Comparison of ENCODE assay signal across 1 cellular context in genomic region chr19:3981736-3982681, GRCh38.
TF ChIP-seq lines count a peak whose summit lies in the region.

No MANE protein-coding gene starts in this region.

TF ChIP-seq in K562, 482 proteins besides CTCF, POLR2A, EP300 and RAD21 (continues in another document):
- TF ChIP-seq ZNF398 (CRISPR knock-in tag; IDR thresholded peaks at IDR 0.05) (no peak), CBFA2T2 (conservative IDR thresholded peaks at IDR 0.05) (no peak), STAG1 (CRISPR knock-in tag; IDR thresholded peaks at IDR 0.05; ENCODE audit: borderline replicate concordance) (no peak), ZNF165 (CRISPR knock-in tag; IDR thresholded peaks at IDR 0.05; ENCODE audit: borderline replicate concordance) (no peak), CREM (IDR thresholded peaks at IDR 0.05; ENCODE audit: low read depth) (no peak), HNRNPL (IDR thresholded peaks at IDR 0.05; ENCODE audit: low read depth, low read length) (0 out of 2 replicates have a peak, but pooled peaks have one; percentile 19), CXXC5 (CRISPR knock-in tag; IDR thresholded peaks at IDR 0.05) (no peak), ZNF311 (CRISPR knock-in tag; IDR thresholded peaks at IDR 0.05) (no peak), TAF15 (IDR thresholded peaks at IDR 0.05; ENCODE audit: low read depth, low read length) (0 out of 2 replicates have a peak, but pooled peaks have one; percentile 64), BMI1 (IDR thresholded peaks at IDR 0.05; ENCODE audit: low read length) (no peak), POLR2AphosphoS2 (IDR thresholded peaks at IDR 0.05; ENCODE audit: low read length) (no peak), FOXK1 (CRISPR knock-in tag; IDR thresholded peaks at IDR 0.05; ENCODE audit: borderline replicate concordance) (peak; percentile 77; the same call in 1 of the 2 replicates), SIN3A (IDR thresholded peaks at IDR 0.05; ENCODE audit: borderline replicate concordance in 2 of 2, control insufficient read depth in 1 of 2, low read depth in 2 of 2, low read length in 2 of 2) (peak in 1 of 2 experiments; percentile 27; a peak in 1 of 4 replicates), TOE1 (IDR thresholded peaks at IDR 0.05; ENCODE audit: borderline replicate concordance) (no peak), TOE1 (CRISPR knock-in tag; IDR thresholded peaks at IDR 0.05; ENCODE audit: borderline replicate concordance, low read depth) (no peak), SMAD1 (IDR thresholded peaks at IDR 0.05; ENCODE audit: low read depth, low read length, partially characterized antibody) (no peak), ARID2 (IDR thresholded peaks at IDR 0.05) (no peak), MAFG (tag; conservative IDR thresholded peaks at IDR 0.05) (no peak), RBM15 (IDR thresholded peaks at IDR 0.05; ENCODE audit: insufficient read depth, low read length) (no peak), PRPF4 (IDR thresholded peaks at IDR 0.05; ENCODE audit: insufficient read depth, low read depth, low read length, poor library complexity, severe bottlenecking) (peak; percentile 61), FOXP4 (CRISPR knock-in tag; IDR thresholded peaks at IDR 0.05; ENCODE audit: borderline replicate concordance) (peak; percentile 32; the same call in 1 of the 2 replicates), KLF16 (IDR thresholded peaks at IDR 0.05) (no peak), CBX5 (IDR thresholded peaks at IDR 0.05; ENCODE audit: borderline replicate concordance, low read depth) (no peak), ETV6 (IDR thresholded peaks at IDR 0.05; ENCODE audit: borderline replicate concordance in 1 of 2, low read depth in 2 of 2, low read length in 1 of 2) (no peak), ETV6 (CRISPR knock-in tag; IDR thresholded peaks at IDR 0.05; ENCODE audit: borderline replicate concordance) (no peak), ZBTB11 (CRISPR knock-in tag; IDR thresholded peaks at IDR 0.05) (no peak), POLR2AphosphoS5 (IDR thresholded peaks at IDR 0.05; ENCODE audit: control insufficient read depth, insufficient read depth, low read depth, low read length) (peak; percentile 36; the same call in 1 of the 2 replicates), RHOXF2B (CRISPR knock-in tag; conservative IDR thresholded peaks at IDR 0.05) (no peak), BCLAF1 (IDR thresholded peaks at IDR 0.05; ENCODE audit: borderline replicate concordance in 1 of 2, control insufficient read depth in 1 of 2, low read depth in 2 of 2, low read length in 1 of 2) (no peak), LEF1 (IDR thresholded peaks at IDR 0.05) (no peak), ELF1 (tag; IDR thresholded peaks at IDR 0.05) (no peak), GABPA (tag; conservative IDR thresholded peaks at IDR 0.05; ENCODE audit: low read depth) (no peak), HSF4 (CRISPR knock-in tag; IDR thresholded peaks at IDR 0.05; ENCODE audit: borderline replicate concordance) (no peak), ATF2 (CRISPR knock-in tag; IDR thresholded peaks at IDR 0.05) (no peak), RBFOX2 (IDR thresholded peaks at IDR 0.05; ENCODE audit: low read depth, low read length) (peak; percentile 71), ILK (tag; IDR thresholded peaks at IDR 0.05; ENCODE audit: borderline replicate concordance, low read depth) (no peak), PML (IDR thresholded peaks at IDR 0.05; ENCODE audit: low read length) (0 out of 2 replicates have a peak, but pooled peaks have one; percentile 10), RBM39 (optimal IDR thresholded peaks at IDR 0.05; ENCODE audit: low read depth, low read length) (peak; percentile 25), PURB (CRISPR knock-in tag; IDR thresholded peaks at IDR 0.05; ENCODE audit: low read depth) (no peak), MBD1 (CRISPR knock-in tag; IDR thresholded peaks at IDR 0.05) (no peak), ZNF609 (CRISPR knock-in tag; IDR thresholded peaks at IDR 0.05; ENCODE audit: borderline replicate concordance) (no peak), DDX20 (tag; IDR thresholded peaks at IDR 0.05; ENCODE audit: low read depth) (no peak), POLR2G (IDR thresholded peaks at IDR 0.05; ENCODE audit: low read depth, low read length) (peak; percentile 68; the same call in 1 of the 2 replicates), ATF3 (IDR thresholded peaks at IDR 0.05) (no peak), ATF3 (CRISPR knock-in tag; conservative IDR thresholded peaks at IDR 0.05) (no peak), NFIX (CRISPR knock-in tag; IDR thresholded peaks at IDR 0.05; ENCODE audit: low read depth) (no peak), HIVEP1 (CRISPR knock-in tag; IDR thresholded peaks at IDR 0.05) (no peak), MCM7 (IDR thresholded peaks at IDR 0.05) (no peak)
